44 cellular contexts compared by ENCODE assay signal in the genomic region with DNA sequence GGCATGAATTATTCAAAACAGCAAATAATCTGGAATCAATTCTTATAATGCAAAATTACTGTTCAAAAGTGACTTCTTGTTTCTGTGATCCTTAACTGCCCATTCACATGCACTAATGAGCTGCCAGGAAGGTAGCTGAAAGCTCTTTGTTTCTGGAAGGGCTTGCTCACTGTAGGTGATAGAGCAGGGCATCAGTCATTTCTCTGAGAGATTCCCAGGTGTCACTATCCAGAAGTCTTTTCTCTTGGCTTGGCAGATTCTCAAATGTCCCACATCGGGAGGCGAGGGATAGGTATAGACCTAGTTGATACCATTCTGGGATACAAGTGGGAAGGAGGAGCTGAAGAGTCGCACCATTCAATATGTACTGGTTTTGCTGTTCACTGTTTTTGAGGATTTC. TPM values are rescaled to one million over a fixed set of nuclear protein-coding genes. Genes with fewer than 3 reads are reported as not detected.
"Had no signal": no experiment of that assay in that cellular context is flagged by ENCODE, and none has a peak within 500 bp of the region (broad histone marks: within the 10 kb centered on the region; RNA-seq: fewer than 3 reads in every experiment).

No MANE protein-coding gene starts in this region.

- H3K4me3 Mint-ChIP-seq: activated naive CD4-positive, alpha-beta T cell treated with anti-CD3 and anti-CD28 coated beads for 36 hours; activated naive CD4-positive, alpha-beta T cell treated with anti-CD3 and anti-CD28 coated beads, Interleukin-2, amount 10 ng/mL, durations not matched to agents 7 days and 5 days; activated naive CD4-positive, alpha-beta T cell treated with anti-CD3 and anti-CD28 coated beads, Interleukin-2, amount 50 U/mL, for 24 hours; activated naive CD8-positive, alpha-beta T cell; activated naive CD8-positive, alpha-beta T cell treated with anti-CD3 and anti-CD28 coated beads for 36 hours; activated naive CD8-positive, alpha-beta T cell treated with anti-CD3 and anti-CD28 coated beads, Interleukin-2, amount 10 ng/mL, durations not matched to agents 7 days and 5 days; activated naive CD8-positive, alpha-beta T cell treated with anti-CD3 and anti-CD28 coated beads, Interleukin-2, amount 50 U/mL, for 24 hours; activated T-cell treated with anti-CD3 and anti-CD28 coated beads, Interleukin-2, amount 50 U/mL, for 24 hours; activated T-cell treated with anti-CD3 and anti-CD28 coated beads, Interleukin-2, amount 50 U/mL, for 4 hours; activated T-cell treated with anti-CD3 and anti-CD28 coated beads, Interleukin-2, amount 50 U/mL, for 72 hours; activated T-helper 1 cell treated with anti-CD3 and anti-CD28 coated beads, Interleukin-12 subunit alpha, Interleukin-12 subunit beta, Interleukin-2, Interleukin-4 antibody, amounts not matched to agents 30 ng/mL and 10 ng/mL and 1 ng/mL, durations not matched to agents 14 hours and 24 hours and 36 hours; activated T-helper 17 cell treated with anti-CD3 and anti-CD28 coated beads, Interleukin-2, amount 50 U/mL, for 72 hours; brain; central memory CD8-positive, alpha-beta T cell had no signal

- H3K27me3 ChIP-seq: adrenal gland, ascending aorta, body of pancreas, brain microvascular endothelial cell, breast epithelium, cardiac muscle cell had no signal

- H3K36me3 ChIP-seq: adrenal gland, ascending aorta, brain microvascular endothelial cell, breast epithelium, cardiac muscle cell had no signal

- H3K4me3 ChIP-seq: adrenal gland, ascending aorta, body of pancreas, breast epithelium, cardiac muscle cell had no signal

- H3K27ac Mint-ChIP-seq: activated naive CD4-positive, alpha-beta T cell treated with anti-CD3 and anti-CD28 coated beads for 36 hours; activated naive CD4-positive, alpha-beta T cell treated with anti-CD3 and anti-CD28 coated beads, Interleukin-2, amount 10 ng/mL, durations not matched to agents 7 days and 5 days; activated naive CD4-positive, alpha-beta T cell treated with anti-CD3 and anti-CD28 coated beads, Interleukin-2, amount 50 U/mL, for 24 hours; activated naive CD4-positive, alpha-beta T cell treated with anti-CD3 and anti-CD28 coated beads, Interleukin-2, amount 50 U/mL, for 72 hours; activated naive CD8-positive, alpha-beta T cell; activated naive CD8-positive, alpha-beta T cell treated with anti-CD3 and anti-CD28 coated beads for 36 hours; activated naive CD8-positive, alpha-beta T cell treated with anti-CD3 and anti-CD28 coated beads, Interleukin-2, amount 10 ng/mL, durations not matched to agents 7 days and 5 days; activated naive CD8-positive, alpha-beta T cell treated with anti-CD3 and anti-CD28 coated beads, Interleukin-2, amount 50 U/mL, for 24 hours; activated T-cell treated with anti-CD3 and anti-CD28 coated beads, Interleukin-2, amount 50 U/mL, for 24 hours; activated T-cell treated with anti-CD3 and anti-CD28 coated beads, Interleukin-2, amount 50 U/mL, for 72 hours; activated T-helper 1 cell treated with anti-CD3 and anti-CD28 coated beads, Interleukin-12 subunit alpha, Interleukin-12 subunit beta, Interleukin-2, Interleukin-4 antibody, amounts not matched to agents 30 ng/mL and 10 ng/mL and 1 ng/mL, durations not matched to agents 14 hours and 24 hours and 36 hours; activated T-helper 17 cell treated with anti-CD3 and anti-CD28 coated beads, Interleukin-2, amount 50 U/mL, for 72 hours; activated T-helper 2 cell treated with anti-CD3 and anti-CD28 coated beads, Interferon-gamma antibody, Interleukin-2, Interleukin-4, amounts not matched to agents 10 μg/mL and 5 μg/mL and 100 μg/mL, durations not matched to agents 14 hours and 24 hours and 36 hours; brain had no signal

- H3K4me1 ChIP-seq: adrenal gland, ascending aorta, body of pancreas, breast epithelium had no signal

- H3K9me3 Mint-ChIP-seq: activated naive CD4-positive, alpha-beta T cell treated with anti-CD3 and anti-CD28 coated beads for 36 hours; activated naive CD4-positive, alpha-beta T cell treated with anti-CD3 and anti-CD28 coated beads, Interleukin-2, amount 10 ng/mL, durations not matched to agents 7 days and 5 days; activated naive CD4-positive, alpha-beta T cell treated with anti-CD3 and anti-CD28 coated beads, Interleukin-2, amount 50 U/mL, for 24 hours; activated naive CD4-positive, alpha-beta T cell treated with anti-CD3 and anti-CD28 coated beads, Interleukin-2, amount 50 U/mL, for 72 hours; activated naive CD8-positive, alpha-beta T cell treated with anti-CD3 and anti-CD28 coated beads for 36 hours; activated naive CD8-positive, alpha-beta T cell treated with anti-CD3 and anti-CD28 coated beads, Interleukin-2, amount 50 U/mL, for 24 hours; activated T-cell treated with anti-CD3 and anti-CD28 coated beads, Interleukin-2, amount 50 U/mL, for 24 hours; activated T-cell treated with anti-CD3 and anti-CD28 coated beads, Interleukin-2, amount 50 U/mL, for 4 hours; activated T-helper 1 cell treated with anti-CD3 and anti-CD28 coated beads, Interleukin-12 subunit alpha, Interleukin-12 subunit beta, Interleukin-2, Interleukin-4 antibody, amounts not matched to agents 30 ng/mL and 10 ng/mL and 1 ng/mL, durations not matched to agents 14 hours and 24 hours and 36 hours; activated T-helper 17 cell treated with anti-CD3 and anti-CD28 coated beads, Interleukin-2, amount 50 U/mL, for 72 hours; activated T-helper 2 cell treated with anti-CD3 and anti-CD28 coated beads, Interferon-gamma antibody, Interleukin-2, Interleukin-4, amounts not matched to agents 10 μg/mL and 5 μg/mL and 100 μg/mL, durations not matched to agents 14 hours and 24 hours and 36 hours; central memory CD8-positive, alpha-beta T cell had no signal

- H3K27me3 Mint-ChIP-seq: activated naive CD4-positive, alpha-beta T cell treated with anti-CD3 and anti-CD28 coated beads, Interleukin-2, amount 10 ng/mL, durations not matched to agents 7 days and 5 days; activated naive CD8-positive, alpha-beta T cell; activated naive CD8-positive, alpha-beta T cell treated with anti-CD3 and anti-CD28 coated beads for 36 hours; activated naive CD8-positive, alpha-beta T cell treated with anti-CD3 and anti-CD28 coated beads, Interleukin-2, amount 10 ng/mL, durations not matched to agents 7 days and 5 days; activated naive CD8-positive, alpha-beta T cell treated with anti-CD3 and anti-CD28 coated beads, Interleukin-2, amount 50 U/mL, for 24 hours had no signal

- H3K27ac ChIP-seq: adrenal gland, ascending aorta, body of pancreas, brain microvascular endothelial cell, breast epithelium, cardiac muscle cell had no signal

- H3K9me3 ChIP-seq: adrenal gland, ascending aorta, body of pancreas, breast epithelium had no signal

- H3K36me3 Mint-ChIP-seq: activated naive CD4-positive, alpha-beta T cell treated with anti-CD3 and anti-CD28 coated beads, Interleukin-2, amount 10 ng/mL, durations not matched to agents 7 days and 5 days; activated naive CD4-positive, alpha-beta T cell treated with anti-CD3 and anti-CD28 coated beads, Interleukin-2, amount 50 U/mL, for 24 hours; activated naive CD4-positive, alpha-beta T cell treated with anti-CD3 and anti-CD28 coated beads, Interleukin-2, amount 50 U/mL, for 72 hours; activated naive CD8-positive, alpha-beta T cell; activated naive CD8-positive, alpha-beta T cell treated with anti-CD3 and anti-CD28 coated beads for 36 hours; activated naive CD8-positive, alpha-beta T cell treated with anti-CD3 and anti-CD28 coated beads, Interleukin-2, amount 10 ng/mL, durations not matched to agents 7 days and 5 days; brain had no signal

- ATAC-seq: activated naive CD4-positive, alpha-beta T cell treated with anti-CD3 and anti-CD28 coated beads, Interleukin-2, amount 50 U/mL, for 72 hours; activated naive CD8-positive, alpha-beta T cell treated with anti-CD3 and anti-CD28 coated beads, Interleukin-2, amount 50 U/mL, for 24 hours; activated T-cell treated with anti-CD3 and anti-CD28 coated beads, Interleukin-2, amount 50 U/mL, for 4 hours; activated T-cell treated with anti-CD3 and anti-CD28 coated beads, Interleukin-2, amount 50 U/mL, for 72 hours; activated T-helper 17 cell treated with anti-CD3 and anti-CD28 coated beads, Interleukin-2, amount 50 U/mL, for 72 hours; body of pancreas had no signal

- H3K4me1 Mint-ChIP-seq: activated naive CD4-positive, alpha-beta T cell treated with anti-CD3 and anti-CD28 coated beads, Interleukin-2, amount 10 ng/mL, durations not matched to agents 7 days and 5 days; activated naive CD4-positive, alpha-beta T cell treated with anti-CD3 and anti-CD28 coated beads, Interleukin-2, amount 50 U/mL, for 24 hours; activated naive CD8-positive, alpha-beta T cell treated with anti-CD3 and anti-CD28 coated beads for 36 hours; activated naive CD8-positive, alpha-beta T cell treated with anti-CD3 and anti-CD28 coated beads, Interleukin-2, amount 10 ng/mL, durations not matched to agents 7 days and 5 days; activated naive CD8-positive, alpha-beta T cell treated with anti-CD3 and anti-CD28 coated beads, Interleukin-2, amount 50 U/mL, for 24 hours; activated T-helper 17 cell treated with anti-CD3 and anti-CD28 coated beads, Interleukin-2, amount 50 U/mL, for 72 hours; brain; central memory CD8-positive, alpha-beta T cell had no signal

- DNase-seq: activated effector memory CD4-positive, alpha-beta T cell treated with anti-CD3 and anti-CD28 coated beads, Interleukin-2, amount 50 U/mL, for 16 hours; activated effector memory CD4-positive, alpha-beta T cell treated with Interleukin-2 at 50 U/mL for 16 hours; activated gamma-delta T cell; activated gamma-delta T cell treated with Interleukin-2 at 50 U/mL for 16 hours; activated naive CD4-positive, alpha-beta T cell; activated naive CD4-positive, alpha-beta T cell treated with anti-CD3 and anti-CD28 coated beads for 36 hours; activated naive CD4-positive, alpha-beta T cell treated with anti-CD3 and anti-CD28 coated beads, Interleukin-2, amount 10 ng/mL, durations not matched to agents 7 days and 5 days; activated naive CD4-positive, alpha-beta T cell treated with anti-CD3 and anti-CD28 coated beads, Interleukin-2, amount 50 U/mL, for 16 hours; activated naive CD4-positive, alpha-beta T cell treated with Interleukin-2 at 50 U/mL for 16 hours; activated naive CD8-positive, alpha-beta T cell treated with anti-CD3 and anti-CD28 coated beads for 36 hours; activated naive CD8-positive, alpha-beta T cell treated with anti-CD3 and anti-CD28 coated beads, Interleukin-2, amount 10 ng/mL, durations not matched to agents 7 days and 5 days; activated naive CD8-positive, alpha-beta T cell treated with anti-CD3 and anti-CD28 coated beads, Interleukin-2, amount 50 U/mL, for 24 hours; activated T-cell treated with anti-CD3 and anti-CD28 coated beads, Interleukin-2, amount 50 U/mL, for 1 hour; activated T-cell treated with anti-CD3 and anti-CD28 coated beads, Interleukin-2, amount 50 U/mL, for 24 hours; activated T-cell treated with anti-CD3 and anti-CD28 coated beads, Interleukin-2, amount 50 U/mL, for 4 hours; activated T-cell treated with anti-CD3 and anti-CD28 coated beads, Interleukin-2, amount 50 U/mL, for 48 hours; activated T-cell treated with anti-CD3 and anti-CD28 coated beads, Interleukin-2, amount 50 U/mL, for 72 hours; adrenal gland; amniotic stem cell; amygdala; anterior cingulate cortex; aorta; body of pancreas; brain microvascular endothelial cell; caudate nucleus; central memory CD4-positive, alpha-beta T cell; cerebellar nuclear complex had no signal

RNA-seq across cellular contexts. Expression of a gene that starts 35.0 kb away (rescaled TPM):
- total RNA-seq: activated naive CD4-positive, alpha-beta T cell treated with anti-CD3 and anti-CD28 coated beads for 36 hours; activated naive CD4-positive, alpha-beta T cell treated with anti-CD3 and anti-CD28 coated beads, Interleukin-2, amount 50 U/mL, for 72 hours; activated naive CD8-positive, alpha-beta T cell treated with anti-CD3 and anti-CD28 coated beads for 36 hours; activated naive CD8-positive, alpha-beta T cell treated with anti-CD3 and anti-CD28 coated beads, Interleukin-2, amount 10 ng/mL, durations not matched to agents 7 days and 5 days; activated T-cell treated with anti-CD3 and anti-CD28 coated beads, Interleukin-2, amount 50 U/mL, for 4 hours; activated T-cell treated with anti-CD3 and anti-CD28 coated beads, Interleukin-2, amount 50 U/mL, for 72 hours; activated T-helper 1 cell treated with anti-CD3 and anti-CD28 coated beads, Interleukin-12 subunit alpha, Interleukin-12 subunit beta, Interleukin-2, Interleukin-4 antibody, amounts not matched to agents 30 ng/mL and 10 ng/mL and 1 ng/mL, durations not matched to agents 14 hours and 24 hours and 36 hours; activated T-helper 17 cell treated with anti-CD3 and anti-CD28 coated beads, Interleukin-2, amount 50 U/mL, for 72 hours; activated T-helper 2 cell treated with anti-CD3 and anti-CD28 coated beads, Interferon-gamma antibody, Interleukin-2, Interleukin-4, amounts not matched to agents 10 μg/mL and 5 μg/mL and 100 μg/mL, durations not matched to agents 14 hours and 24 hours and 36 hours; adrenal gland; aorta; ascending aorta; astrocyte; body of pancreas; breast epithelium; bronchial epithelial cell; cardiac muscle cell; cardiac septum; cerebellum; chondrocyte had no signal
- polyA plus RNA-seq: adipose tissue, adrenal gland, cardiac muscle cell had no signal

RNA-seq across cellular contexts. Expression of a gene that starts 53.5 kb away (rescaled TPM):
- total RNA-seq: activated naive CD4-positive, alpha-beta T cell treated with anti-CD3 and anti-CD28 coated beads for 36 hours; activated naive CD4-positive, alpha-beta T cell treated with anti-CD3 and anti-CD28 coated beads, Interleukin-2, amount 50 U/mL, for 72 hours; activated naive CD8-positive, alpha-beta T cell treated with anti-CD3 and anti-CD28 coated beads for 36 hours; activated naive CD8-positive, alpha-beta T cell treated with anti-CD3 and anti-CD28 coated beads, Interleukin-2, amount 10 ng/mL, durations not matched to agents 7 days and 5 days; activated T-cell treated with anti-CD3 and anti-CD28 coated beads, Interleukin-2, amount 50 U/mL, for 4 hours; activated T-cell treated with anti-CD3 and anti-CD28 coated beads, Interleukin-2, amount 50 U/mL, for 72 hours; activated T-helper 1 cell treated with anti-CD3 and anti-CD28 coated beads, Interleukin-12 subunit alpha, Interleukin-12 subunit beta, Interleukin-2, Interleukin-4 antibody, amounts not matched to agents 30 ng/mL and 10 ng/mL and 1 ng/mL, durations not matched to agents 14 hours and 24 hours and 36 hours; activated T-helper 2 cell treated with anti-CD3 and anti-CD28 coated beads, Interferon-gamma antibody, Interleukin-2, Interleukin-4, amounts not matched to agents 10 μg/mL and 5 μg/mL and 100 μg/mL, durations not matched to agents 14 hours and 24 hours and 36 hours; aorta; ascending aorta; astrocyte; body of pancreas; bronchial epithelial cell; cardiac muscle cell; cardiac septum; chondrocyte had no signal
- polyA plus RNA-seq: aorta, cardiac muscle cell had no signal
